In genomic region chr11:9210224-9210921, GRCh38 we compare ENCODE assay signal across 13 cellular contexts. TPM values are rescaled to one million over a fixed set of nuclear protein-coding genes. Genes with fewer than 3 reads are reported as not detected.
DNase-seq lines count a peak whose midpoint lies in the region; ATAC-seq and TF ChIP-seq lines count a peak whose summit lies in the region.
"Had no signal": no experiment of that assay in that cellular context is flagged by ENCODE, and none has a peak within 500 bp of the region (broad histone marks: within the 10 kb centered on the region; RNA-seq: fewer than 3 reads in every experiment).

No MANE protein-coding gene starts in this region.

- POLR2A ChIA-PET in PC-3 (lab: Charles Lee; ENCODE audit: unreplicated experiment): no interaction called here

- no peak overlapping the region for H3K27ac ChIP-seq in PC-3 (ENCODE audit: low read length)
- no peak overlapping the region for H3K27ac ChIP-seq in stomach

- no peaks in the 10 kb centered on the region for H3K36me3 ChIP-seq in PC-3 (ENCODE audit: low read depth, low read length)
- peaks cover 0 to 7% (median 0%) of the 10 kb centered on the region in 4 donors for H3K36me3 ChIP-seq in stomach

- DNase-seq in activated T-cell treated with anti-CD3 and anti-CD28 coated beads, Interleukin-2, amount 50 U/mL, for 72 hours: no peak
- DNase-seq in activated T-cell treated with anti-CD3 and anti-CD28 coated beads for 4 hours (no peak), PC-3 (peak; percentile 15), endothelial cell (ENCODE audit: low spot score) (no peak), stomach (no peak), left ventricle myocardium superior (no peak), dermis blood vessel endothelial cell (no peak)
- DNase-seq: NCI-H1105, NCI-H526, Right ventricle myocardium superior, small intestine had no signal

- no peaks in the 10 kb centered on the region for H3F3A ChIP-seq in PC-3 (ENCODE audit: low read length, unreplicated experiment)

- no peaks in the 10 kb centered on the region for H3K9me3 Mint-ChIP-seq in activated T-cell treated with anti-CD3 and anti-CD28 coated beads, Interleukin-2, amount 50 U/mL, for 72 hours
- H3K9me3 Mint-ChIP-seq in endothelial cell (ENCODE audit: unreplicated experiment): no peaks in the 10 kb centered on the region
- H3K9me3 Mint-ChIP-seq in stimulated activated memory B cell treated with anti-CD40 and anti-IgM and Interleukin-4, amounts not matched to agents 10 μg/mL and 1 μg/mL and 100 μg/mL, for 72 hours: no peaks in the 10 kb centered on the region
- H3K9me3 Mint-ChIP-seq: central memory CD8-positive, alpha-beta T cell had no signal

- peak overlapping the region; percentile 35 for H3K27ac Mint-ChIP-seq in activated T-cell treated with anti-CD3 and anti-CD28 coated beads, Interleukin-2, amount 50 U/mL, for 72 hours
- H3K27ac Mint-ChIP-seq in endothelial cell (ENCODE audit: unreplicated experiment): peak overlapping the region; percentile 30
- peak overlapping the region; percentile 77 for H3K27ac Mint-ChIP-seq in stimulated activated memory B cell treated with anti-CD40 and anti-IgM and Interleukin-4, amounts not matched to agents 10 μg/mL and 1 μg/mL and 100 μg/mL, for 72 hours

- no peak overlapping the region for H3K4me3 ChIP-seq in PC-3 (ENCODE audit: low read length)
- no peak overlapping the region for H3K4me3 ChIP-seq in stomach

- intact Hi-C loops in PC-3 (cut with micrococcal nuclease) (no loop called here), stomach (cut with DNase I; ENCODE audit: low total_unique reads) (no loop called here), left ventricle myocardium superior (cut with micrococcal nuclease) (no loop called here)

- CTCF ChIA-PET in PC-3 (lab: Charles Lee): no interaction called here

- no peaks in the 10 kb centered on the region for H3K27me3 Mint-ChIP-seq in activated T-cell treated with anti-CD3 and anti-CD28 coated beads, Interleukin-2, amount 50 U/mL, for 72 hours (ENCODE audit: low read depth)
- H3K27me3 Mint-ChIP-seq in endothelial cell (ENCODE audit: unreplicated experiment): peaks cover 4% of the 10 kb centered on the region
- H3K27me3 Mint-ChIP-seq in stimulated activated memory B cell treated with anti-CD40 and anti-IgM and Interleukin-4, amounts not matched to agents 10 μg/mL and 1 μg/mL and 100 μg/mL, for 72 hours: no peaks in the 10 kb centered on the region
- H3K27me3 Mint-ChIP-seq: central memory CD8-positive, alpha-beta T cell had no signal

- no peak overlapping the region for H2AFZ ChIP-seq in PC-3 (ENCODE audit: low read length)

- TF ChIP-seq CTCF in PC-3 (conservative IDR thresholded peaks at IDR 0.05; ENCODE audit: low read depth, low read length) (no peak), endothelial cell (IDR thresholded peaks at IDR 0.05; ENCODE audit: unreplicated experiment) (no peak), stomach (IDR thresholded peaks at IDR 0.05) (no peak)

- no peaks in the 10 kb centered on the region for H3K9me2 ChIP-seq in PC-3 (replicated peaks; ENCODE audit: low read length)

- peak; percentile 29 to 44 for ATAC-seq in activated T-cell treated with anti-CD3 and anti-CD28 coated beads, Interleukin-2, amount 50 U/mL, for 72 hours (replicated peaks in 1 of 2)
- peak; percentile 38 for ATAC-seq in PC-3
- no peak for ATAC-seq in stimulated activated memory B cell treated with anti-CD40 and anti-IgM and Interleukin-4, amounts not matched to agents 10 μg/mL and 1 μg/mL and 100 μg/mL, for 72 hours
- no peak for ATAC-seq in left ventricle myocardium superior

- no TSS peak for BruUV-seq in PC-3 (replicated peaks; lab: Mats Ljungman, UMichigan)

- H3K4me3 Mint-ChIP-seq in activated T-cell treated with anti-CD3 and anti-CD28 coated beads, Interleukin-2, amount 50 U/mL, for 72 hours: peak overlapping the region; percentile 72 to 73
- H3K4me3 Mint-ChIP-seq in endothelial cell (ENCODE audit: unreplicated experiment): no peak overlapping the region
- peak overlapping the region; percentile 23 for H3K4me3 Mint-ChIP-seq in stimulated activated memory B cell treated with anti-CD40 and anti-IgM and Interleukin-4, amounts not matched to agents 10 μg/mL and 1 μg/mL and 100 μg/mL, for 72 hours
- H3K4me3 Mint-ChIP-seq: central memory CD8-positive, alpha-beta T cell had no signal

- H3K9me3 ChIP-seq in PC-3 (ENCODE audit: low read length): no peaks in the 10 kb centered on the region
- H3K9me3 ChIP-seq in stomach: no peaks in the 10 kb centered on the region

- H3K4me2 ChIP-seq in PC-3 (ENCODE audit: low read length): no peak overlapping the region

- H3K27me3 ChIP-seq in PC-3 (ENCODE audit: low read length) (no peaks in the 10 kb centered on the region), stomach (no peaks in the 10 kb centered on the region)

- no peak for TF ChIP-seq EP300 in stomach (IDR thresholded peaks at IDR 0.05)

- H3K9ac ChIP-seq in PC-3 (ENCODE audit: low read length): no peak overlapping the region

- peaks cover 66% of the 10 kb centered on the region for H3K4me1 Mint-ChIP-seq in activated T-cell treated with anti-CD3 and anti-CD28 coated beads, Interleukin-2, amount 50 U/mL, for 72 hours (ENCODE audit: low read depth)
- peaks cover 8% of the 10 kb centered on the region for H3K4me1 Mint-ChIP-seq in endothelial cell (ENCODE audit: unreplicated experiment)
- peaks cover 67% of the 10 kb centered on the region for H3K4me1 Mint-ChIP-seq in stimulated activated memory B cell treated with anti-CD40 and anti-IgM and Interleukin-4, amounts not matched to agents 10 μg/mL and 1 μg/mL and 100 μg/mL, for 72 hours

- 74 to 82% (median 78%) methylated on average over 5 of the region's 5 CpGs for WGBS in stomach, 5 donors

- peaks cover 49% of the 10 kb centered on the region for H3K79me2 ChIP-seq in PC-3 (ENCODE audit: low read length)

- H3K36me3 Mint-ChIP-seq in activated T-cell treated with anti-CD3 and anti-CD28 coated beads, Interleukin-2, amount 50 U/mL, for 72 hours (ENCODE audit: insufficient read depth in 2 of 2): peaks cover 2 to 4% of the 10 kb centered on the region in 2 donors
- H3K36me3 Mint-ChIP-seq in endothelial cell (ENCODE audit: low read depth, unreplicated experiment): no peaks in the 10 kb centered on the region
- peaks cover 6% of the 10 kb centered on the region for H3K36me3 Mint-ChIP-seq in stimulated activated memory B cell treated with anti-CD40 and anti-IgM and Interleukin-4, amounts not matched to agents 10 μg/mL and 1 μg/mL and 100 μg/mL, for 72 hours

- no peaks in the 10 kb centered on the region for H4K20me1 ChIP-seq in PC-3 (ENCODE audit: low read length)

- no peak for TF ChIP-seq POLR2A in stomach (IDR thresholded peaks at IDR 0.05)

- H3K4me1 ChIP-seq in PC-3 (ENCODE audit: insufficient read depth, low read length): peaks cover 18% of the 10 kb centered on the region
- H3K4me1 ChIP-seq in stomach: peaks cover 0 to 33% (median 15%) of the 10 kb centered on the region in 4 donors

RNA-seq across cellular contexts. Expression of gene DENND5A, which starts 54.8 kb away (rescaled TPM):
- 10 to 100 TPM; 54.2 to 62.7 TPM for total RNA-seq in activated T-cell treated with anti-CD3 and anti-CD28 coated beads, Interleukin-2, amount 50 U/mL, for 72 hours
- total RNA-seq in PC-3 (2014; rRNA removed): 37.7 and 46.9 TPM in 2 replicates
- 59.5 TPM for total RNA-seq in endothelial cell (ENCODE audit: unreplicated experiment)
- total RNA-seq in stomach: 100 to 1,000 TPM in 3 of 5 donors, 10 to 100 TPM in 2; 14.8 to 152 (median 100) TPM
- polyA plus RNA-seq in stomach: 10 to 100 TPM; 18.5 to 29.4 (median 20.6) TPM
- total RNA-seq in left ventricle myocardium superior: 121 TPM
- total RNA-seq in dermis blood vessel endothelial cell: 146 and 195 TPM in 2 replicates

Comparison
In these comparisons a context has a peak if more than half of its experiments do, and no peak if none do; other contexts are left out.
1. ATAC-seq: peak in activated T-cell treated with anti-CD3 and anti-CD28 coated beads, Interleukin-2, amount 50 U/mL, for 72 hours (2 of 2) and PC-3 (single experiment); none in stimulated activated memory B cell treated with anti-CD40 and anti-IgM and Interleukin-4, amounts not matched to agents 10 μg/mL and 1 μg/mL and 100 μg/mL, for 72 hours (single experiment) and left ventricle myocardium superior (single experiment).
2. Peak in every context shown above with its lines, with median percentiles within 50 percentile points of each other: H3K27ac Mint-ChIP-seq.